In the genomic region with DNA sequence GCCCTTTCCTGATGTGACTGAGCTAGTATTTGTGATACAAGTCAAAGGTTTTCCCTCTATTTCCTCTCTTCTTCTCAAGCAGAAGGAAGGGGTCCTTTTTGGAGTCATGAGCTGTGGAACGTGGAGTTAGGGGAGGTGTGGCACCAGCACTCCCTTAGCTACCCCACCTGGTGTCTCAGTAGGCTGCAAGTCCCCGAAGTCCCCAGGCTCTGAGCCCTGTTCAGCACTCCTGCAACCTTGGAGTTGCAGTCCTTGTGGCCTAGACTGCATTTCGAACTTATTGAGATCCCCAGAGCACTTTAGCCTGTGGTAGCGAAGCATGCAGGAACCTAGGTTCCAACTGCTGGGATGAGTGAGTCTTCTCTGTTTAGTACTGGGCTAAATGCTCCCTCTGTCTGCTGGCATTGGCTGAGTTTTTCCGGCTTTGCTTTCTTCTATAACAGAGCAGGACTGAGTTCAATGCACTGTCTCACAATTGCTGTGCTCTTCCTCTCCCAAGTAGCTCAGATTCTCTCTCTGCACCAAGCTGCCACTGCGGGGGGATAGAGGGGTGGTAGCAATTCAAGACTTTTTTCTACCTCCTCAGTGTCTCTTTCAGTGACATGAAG, we compare ENCODE assay signal across 18 cellular contexts.
DNase-seq lines count a peak whose midpoint lies in the region; ATAC-seq and TF ChIP-seq lines count a peak whose summit lies in the region.
"Had no signal": no experiment of that assay in that cellular context is flagged by ENCODE, and none has a peak within 500 bp of the region (broad histone marks: within the 10 kb centered on the region; RNA-seq: fewer than 3 reads in every experiment).

No MANE protein-coding gene starts in this region.

- H3K9me3 Mint-ChIP-seq in WTC11 = peaks cover 34% of the 10 kb centered on the region

- no peaks in the 10 kb centered on the region for H3K27me3 Mint-ChIP-seq in WTC11 (ENCODE audit: low read depth)

- peak; percentile 58 for ATAC-seq in WTC11
- no peak for ATAC-seq in GM21515 (IDR thresholded peaks at IDR 0.05; ENCODE audit: unreplicated experiment)
- no peak for ATAC-seq in activated CD4-positive, CD25-positive, alpha-beta regulatory T cell treated with anti-CD3 and anti-CD28 coated beads, Interleukin-2, amount 50 U/mL, for 24 hours
- ATAC-seq: HCT116, K562 had no signal

- no peaks in the 10 kb centered on the region for H3K9me3 ChIP-seq in OCI-LY3 (ENCODE audit: insufficient read depth, low read length)
- H3K9me3 ChIP-seq: SJSA1 had no signal

- no peak overlapping the region for H3K4me3 Mint-ChIP-seq in WTC11

- H4K20me1 ChIP-seq in OCI-LY3 (ENCODE audit: insufficient read depth, low read length) = no peaks in the 10 kb centered on the region
- H4K20me1 ChIP-seq: BLaER1 treated with 17β-estradiol and CSF1 and Interleukin-3, amounts not matched to agents 10 nM and 100 nM had no signal

- CTCF ChIA-PET in WTC11 (lab: Charles Lee) = no interaction called here

- POLR2A ChIA-PET in WTC11 (lab: Charles Lee) = no interaction called here

- H3K27me3 ChIP-seq in OCI-LY3 (ENCODE audit: low read depth, low read length) = no peaks in the 10 kb centered on the region
- H3K27me3 ChIP-seq: BLaER1 treated with 17β-estradiol and CSF1 and Interleukin-3, amounts not matched to agents 10 nM and 100 nM; SJSA1 had no signal

- no peak overlapping the region for H3K27ac ChIP-seq in OCI-LY3 (ENCODE audit: low read length)
- H3K27ac ChIP-seq: 22Rv1; BLaER1 treated with 17β-estradiol and CSF1 and Interleukin-3, amounts not matched to agents 10 nM and 100 nM; RWPE1; SJSA1 had no signal

- H3K4me1 Mint-ChIP-seq in WTC11 = no peaks in the 10 kb centered on the region

- H3K9ac ChIP-seq in OCI-LY3 (ENCODE audit: low read length) = no peak overlapping the region
- H3K9ac ChIP-seq: BLaER1 treated with 17β-estradiol and CSF1 and Interleukin-3, amounts not matched to agents 10 nM and 100 nM had no signal

- no peaks in the 10 kb centered on the region for H3K4me1 ChIP-seq in OCI-LY3 (ENCODE audit: low read length)
- H3K4me1 ChIP-seq: BLaER1 treated with 17β-estradiol and CSF1 and Interleukin-3, amounts not matched to agents 10 nM and 100 nM; SJSA1 had no signal

- H3K27ac Mint-ChIP-seq in WTC11 = no peak overlapping the region

- TF ChIP-seq POLR2A in erythroblast (IDR thresholded peaks at IDR 0.05; ENCODE audit: low read length) = no peak

- DNase-seq in NCI-H82 (lab: John Stamatoyannopoulos, UW) (peak; percentile 1), NCI-H82 treated with DMSO at 0.1 percent for 48 hours (lab: John Stamatoyannopoulos, UW; ENCODE audit: unreplicated experiment) (no peak), WTC11 (ENCODE audit: low spot score) (no peak), DMS53 (lab: John Stamatoyannopoulos, UW) (no peak), erythroblast (lab: John Stamatoyannopoulos, UW) (no peak)
- DNase-seq: DMS 273 treated with DMSO at 0.1 percent for 48 hours, NCI-H1048, NCI-H146, NCI-H748 treated with DMSO at 0.1 percent for 48 hours had no signal

- H3K36me3 Mint-ChIP-seq in WTC11 = peaks cover 10% of the 10 kb centered on the region

- H3K36me3 ChIP-seq in OCI-LY3 (replicated peaks; ENCODE audit: low read depth, low read length) = no peaks in the 10 kb centered on the region
- H3K36me3 ChIP-seq: BLaER1 treated with 17β-estradiol and CSF1 and Interleukin-3, amounts not matched to agents 10 nM and 100 nM; SJSA1 had no signal

- H3K4me3 ChIP-seq in OCI-LY3 (ENCODE audit: low read length) = no peak overlapping the region
- H3K4me3 ChIP-seq: BLaER1 treated with 17β-estradiol and CSF1 and Interleukin-3, amounts not matched to agents 10 nM and 100 nM; K562; SJSA1 had no signal

- no peaks in the 10 kb centered on the region for H3K79me2 ChIP-seq in OCI-LY3 (ENCODE audit: low read length)

- peak overlapping the region; percentile 65 for H2AFZ ChIP-seq in OCI-LY3 (ENCODE audit: low read depth, low read length)

- no peak for TF ChIP-seq CTCF in OCI-LY3 (IDR thresholded peaks at IDR 0.05; ENCODE audit: low read depth, low read length)
- no peak for TF ChIP-seq CTCF in WTC11 (IDR thresholded peaks at IDR 0.05)

- no peak overlapping the region for H3K4me2 ChIP-seq in OCI-LY3 (ENCODE audit: low read length)
- H3K4me2 ChIP-seq: BLaER1 treated with 17β-estradiol and CSF1 and Interleukin-3, amounts not matched to agents 10 nM and 100 nM had no signal

TF ChIP-seq in WTC11, 78 proteins besides CTCF, POLR2A, EP300 and RAD21:
- TF ChIP-seq KAT7 (CRISPR knock-in tag; IDR thresholded peaks at IDR 0.05; ENCODE audit: borderline replicate concordance) = no peak
